Comparison of ENCODE assay signal across 27 cellular contexts in genomic region chr10:12602557-12602956, GRCh38.
DNase-seq lines count a peak whose midpoint lies in the region; ATAC-seq and TF ChIP-seq lines count a peak whose summit lies in the region.
"Had no signal": no experiment of that assay in that cellular context is flagged by ENCODE, and none has a peak within 500 bp of the region (broad histone marks: within the 10 kb centered on the region; RNA-seq: fewer than 3 reads in every experiment).

No MANE protein-coding gene starts in this region.

- H3K4me2 ChIP-seq in osteoblast (ENCODE audit: insufficient read depth, low read length) = no peak overlapping the region

- no peak overlapping the region for H3K4me3 ChIP-seq in osteoblast (ENCODE audit: insufficient read depth, low read length)
- H3K4me3 ChIP-seq: breast epithelium, lower lobe of right lung, right lobe of liver, suprapubic skin had no signal

- no peaks in the 10 kb centered on the region for H3K79me2 ChIP-seq in osteoblast (ENCODE audit: insufficient read depth, low read length)

- TF ChIP-seq CTCF in osteoblast (IDR thresholded peaks at IDR 0.05; ENCODE audit: extremely low read depth, low read depth, low read length) = no peak

- ATAC-seq in T-helper 17 cell = no peak
- ATAC-seq in HG02973 (IDR thresholded peaks at IDR 0.05; ENCODE audit: unreplicated experiment) = no peak
- ATAC-seq: activated naive CD4-positive, alpha-beta T cell treated with anti-CD3 and anti-CD28 coated beads, Interleukin-2, amount 50 U/mL, for 72 hours; activated T-helper 17 cell treated with anti-CD3 and anti-CD28 coated beads, Interleukin-2, amount 50 U/mL, for 72 hours; lower lobe of right lung had no signal

- H3K27me3 Mint-ChIP-seq in T-helper 17 cell = no peaks in the 10 kb centered on the region
- H3K27me3 Mint-ChIP-seq: activated CD4-positive, alpha-beta memory T cell treated with anti-CD3 and anti-CD28 coated beads for 36 hours; activated T-helper 17 cell treated with anti-CD3 and anti-CD28 coated beads, Interleukin-2, amount 50 U/mL, for 72 hours had no signal

- no peaks in the 10 kb centered on the region for H3K9me3 ChIP-seq in T-helper 17 cell (ENCODE audit: control insufficient read depth, low read length, poor library complexity, severe bottlenecking)
- no peaks in the 10 kb centered on the region for H3K9me3 ChIP-seq in osteoblast (ENCODE audit: low read depth, low read length)
- H3K9me3 ChIP-seq: breast epithelium, lower lobe of right lung, right lobe of liver, suprapubic skin had no signal

- H3K4me3 Mint-ChIP-seq in T-helper 17 cell = no peak overlapping the region
- H3K4me3 Mint-ChIP-seq: activated CD4-positive, alpha-beta memory T cell treated with anti-CD3 and anti-CD28 coated beads for 36 hours; activated T-helper 17 cell treated with anti-CD3 and anti-CD28 coated beads, Interleukin-2, amount 50 U/mL, for 72 hours had no signal

- H3K27me3 ChIP-seq in osteoblast (ENCODE audit: insufficient read depth, low read length) = no peaks in the 10 kb centered on the region
- H3K27me3 ChIP-seq: breast epithelium, right lobe of liver, suprapubic skin had no signal

- H3K36me3 Mint-ChIP-seq in T-helper 17 cell (ENCODE audit: low read depth) = peaks cover 5% of the 10 kb centered on the region
- H3K36me3 Mint-ChIP-seq: activated CD4-positive, alpha-beta memory T cell treated with anti-CD3 and anti-CD28 coated beads for 36 hours had no signal

- H3K27ac ChIP-seq in osteoblast (ENCODE audit: low read depth, low read length) = no peak overlapping the region
- H3K27ac ChIP-seq: breast epithelium, C4-2B, epithelial cell of prostate, lower lobe of right lung, suprapubic skin had no signal

- H3K4me1 Mint-ChIP-seq in T-helper 17 cell = peaks cover 33% of the 10 kb centered on the region

- DNase-seq in DMS153 treated with DMSO at 0.1 percent for 48 hours (lab: John Stamatoyannopoulos, UW; ENCODE audit: unreplicated experiment) (peak; percentile 11), NCI-H146 (lab: John Stamatoyannopoulos, UW) (peak; percentile 59), T-helper 17 cell (no peak), osteoblast (ENCODE audit: insufficient read length, low spot score, missing footprints) (peak; percentile 6)
- no peak for DNase-seq in effector CD8-positive, alpha-beta T cell (lab: John Stamatoyannopoulos, UW)
- no peak for DNase-seq in activated naive CD4-positive, alpha-beta T cell treated with anti-CD3 and anti-CD28 coated beads, Interleukin-2, amount 50 U/mL, for 16 hours
- DNase-seq: activated CD4-positive, alpha-beta memory T cell treated with anti-CD3 and anti-CD28 coated beads for 36 hours; activated CD4-positive, CD25-positive, alpha-beta regulatory T cell treated with anti-CD3 and anti-CD28 coated beads, Interleukin-2, amount 50 U/mL, for 72 hours; activated CD8-positive, alpha-beta memory T cell treated with anti-CD3 and anti-CD28 coated beads, Interleukin-2, amount 50 U/mL, for 4 hours; effector CD4-positive, alpha-beta T cell; EL; IMR-90; lower lobe of right lung; NCI-H1105; NCI-H2107; NCI-H526 treated with DMSO at 0.1 percent for 48 hours; posterior cingulate gyrus; stimulated activated naive CD4-positive, alpha-beta T cell; T-helper 1 cell had no signal

- peak overlapping the region; percentile 47 for H3K27ac Mint-ChIP-seq in T-helper 17 cell
- H3K27ac Mint-ChIP-seq: activated CD4-positive, alpha-beta memory T cell treated with anti-CD3 and anti-CD28 coated beads for 36 hours; activated naive CD4-positive, alpha-beta T cell treated with anti-CD3 and anti-CD28 coated beads, Interleukin-2, amount 50 U/mL, for 72 hours; activated T-helper 17 cell treated with anti-CD3 and anti-CD28 coated beads, Interleukin-2, amount 50 U/mL, for 72 hours had no signal

- H3K36me3 ChIP-seq in osteoblast (ENCODE audit: insufficient read depth, low read length) = no peaks in the 10 kb centered on the region
- H3K36me3 ChIP-seq: breast epithelium, lower lobe of right lung, right lobe of liver, suprapubic skin had no signal

- peaks cover 11% of the 10 kb centered on the region for H3K4me1 ChIP-seq in osteoblast (ENCODE audit: insufficient read depth, low read length)
- H3K4me1 ChIP-seq: breast epithelium had no signal

- H4K20me1 ChIP-seq in osteoblast (ENCODE audit: insufficient read depth, low read length) = no peaks in the 10 kb centered on the region

- H2AFZ ChIP-seq in osteoblast (ENCODE audit: low read length) = no peak overlapping the region

Comparison
In these comparisons a context has a peak if more than half of its experiments do, and no peak if none do; other contexts are left out.
1. DNase-seq: peak in DMS153 treated with DMSO at 0.1 percent for 48 hours (single experiment), NCI-H146 (single experiment) and osteoblast (single experiment); none in T-helper 17 cell (0 of 3), effector CD8-positive, alpha-beta T cell (single experiment) and activated naive CD4-positive, alpha-beta T cell treated with anti-CD3 and anti-CD28 coated beads, Interleukin-2, amount 50 U/mL, for 16 hours (single experiment).